ENCODE assay signal across 8 cellular contexts in genomic region chr10:46635364-46635959, GRCh38. TPM values are rescaled to one million over a fixed set of nuclear protein-coding genes. Genes with fewer than 3 reads are reported as not detected.
A peak's percentile ranks its signal among the peaks of the same experiment; 100 is the strongest.
DNase-seq lines count a peak whose midpoint lies in the region; ATAC-seq, FAIRE-seq and TF ChIP-seq lines count a peak whose summit lies in the region.
"Not testable (repeated sequence)": the region's sequence is repeated elsewhere in the genome, so short reads cannot be mapped to it uniquely, and the experiment has no call there.

No MANE protein-coding gene starts in this region.

- not testable (repeated sequence) for H3K36me3 ChIP-seq in BLaER1 treated with 17β-estradiol and CSF1 and Interleukin-3, amounts not matched to agents 10 nM and 100 nM; MG63; HepG2 (replicated peaks in 1 of 2; ENCODE audit: control insufficient read depth in 1 of 2, insufficient read depth in 2 of 2, low read length in 2 of 2); gastrocnemius medialis

- peak overlapping the region in 7 of 11 experiments; percentile 48 to 67 (median 54); a peak in 6 of 22 replicates for H3K9ac ChIP-seq in BLaER1 treated with 17β-estradiol and CSF1 and Interleukin-3, amounts not matched to agents 10 nM and 100 nM
- not testable (repeated sequence) for H3K9ac ChIP-seq in HepG2 (ENCODE audit: insufficient read depth, low read depth, low read length)

- CTCF ChIA-PET in HepG2 (lab: Yijun Ruan, JAX; ENCODE audit: low intra/inter-chr PET ratio, low total read pairs), result not testable (repeated sequence)

- TF ChIP-seq EP300 in HepG2 (IDR thresholded peaks at IDR 0.05; ENCODE audit: low read depth in 2 of 2, low read length in 2 of 2); HepG2 (CRISPR knock-in tag; IDR thresholded peaks at IDR 0.05; ENCODE audit: borderline replicate concordance): not testable (repeated sequence)

- not testable (repeated sequence) for DNase-seq in MG63; dorsolateral prefrontal cortex; HepG2 (ENCODE audit: low spot score); gastrocnemius medialis
- peak; percentile 21 for DNase-seq in activated T-cell treated with anti-CD3 and anti-CD28 coated beads, Interleukin-2, amount 50 U/mL, for 1 hour

- peak overlapping the region; percentile 31 to 59 (median 48); a peak in 11 of 20 replicates for H3K4me3 ChIP-seq in BLaER1 treated with 17β-estradiol and CSF1 and Interleukin-3, amounts not matched to agents 10 nM and 100 nM
- peak overlapping the region; percentile 55 for H3K4me3 ChIP-seq in MG63
- peak overlapping the region in 56 of 59 donors; percentile 25 to 67 (median 51) for H3K4me3 ChIP-seq in dorsolateral prefrontal cortex
- not testable (repeated sequence) for H3K4me3 ChIP-seq in HepG2 (replicated peaks in 1 of 3; ENCODE audit: insufficient read depth in 1 of 3, low read depth in 2 of 3, low read length in 3 of 3)
- peak overlapping the region; percentile 36 to 51 (median 42) for H3K4me3 ChIP-seq in gastrocnemius medialis

- TF ChIP-seq RAD21 in HepG2 (CRISPR knock-in tag; IDR thresholded peaks at IDR 0.05), result not testable (repeated sequence)

- 54% methylated on average over 6 of the region's 63 CpGs for WGBS in HepG2 (ENCODE audit: low lambda C conversion rate)

- H4K20me1 ChIP-seq in BLaER1 treated with 17β-estradiol and CSF1 and Interleukin-3, amounts not matched to agents 10 nM and 100 nM; HepG2 (ENCODE audit: insufficient read depth, low read length): not testable (repeated sequence)

- TF ChIP-seq CTCF in dorsolateral prefrontal cortex (IDR thresholded peaks at IDR 0.05 in 54 of 56, conservative IDR thresholded peaks at IDR 0.05 in 2 of 56; ENCODE audit: low read depth in 1 of 56, partially characterized antibody in 56 of 56); HepG2 (CRISPR knock-in tag; IDR thresholded peaks at IDR 0.05); gastrocnemius medialis (IDR thresholded peaks at IDR 0.05 in 4 of 5, conservative IDR thresholded peaks at IDR 0.05 in 1 of 5): not testable (repeated sequence)

- in situ Hi-C loops in HepG2 (cut with HindIII; ENCODE audit: extremely low pct_ligation_motif_present, low pct_unique_long_range_greater_than_20kb); gastrocnemius medialis (cut with MboI; ENCODE audit: low sequenced_read_pairs in 4 of 4): not testable (repeated sequence)

- not testable (repeated sequence) for H3K4me1 ChIP-seq in BLaER1 treated with 17β-estradiol and CSF1 and Interleukin-3, amounts not matched to agents 10 nM and 100 nM; HepG2 (ENCODE audit: insufficient read depth, low read length); gastrocnemius medialis

- intact Hi-C loops in dorsolateral prefrontal cortex (cut with DNase I); HepG2 (cut with micrococcal nuclease; ENCODE audit: unreplicated experiment); gastrocnemius medialis (cut with DNase I; ENCODE audit: low total_unique reads): not testable (repeated sequence)

- H3K27ac ChIP-seq in BLaER1 treated with 17β-estradiol and CSF1 and Interleukin-3, amounts not matched to agents 10 nM and 100 nM, result peak overlapping the region in 6 of 11 experiments; percentile 31 to 58 (median 46); a peak in 6 of 22 replicates
- peak overlapping the region in 20 of 59 donors; percentile 41 to 81 (median 68) for H3K27ac ChIP-seq in dorsolateral prefrontal cortex
- not testable (repeated sequence) for H3K27ac ChIP-seq in HepG2 (ENCODE audit: extremely low read length, insufficient read depth, low read length)
- H3K27ac ChIP-seq in gastrocnemius medialis, result peak overlapping the region in 2 of 4 donors; percentile 59 to 71

- H3K27me3 ChIP-seq in BLaER1 treated with 17β-estradiol and CSF1 and Interleukin-3, amounts not matched to agents 10 nM and 100 nM; MG63; dorsolateral prefrontal cortex; HepG2 (ENCODE audit: control insufficient read depth in 1 of 2, insufficient read depth in 2 of 2, low read length in 2 of 2); gastrocnemius medialis: not testable (repeated sequence)

- peak; percentile 84 for ATAC-seq in GM19467 (IDR thresholded peaks at IDR 0.05; ENCODE audit: unreplicated experiment)
- peak; percentile 72 for ATAC-seq in HG02884 (IDR thresholded peaks at IDR 0.05; ENCODE audit: unreplicated experiment)
- peak; percentile 77 for ATAC-seq in HepG2
- ATAC-seq in gastrocnemius medialis, result peak; percentile 86 to 90

- H3K4me2 ChIP-seq in BLaER1 treated with 17β-estradiol and CSF1 and Interleukin-3, amounts not matched to agents 10 nM and 100 nM; HepG2 (ENCODE audit: low read depth, low read length): not testable (repeated sequence)

- BruUV-seq in HepG2 (replicated peaks; lab: Mats Ljungman, UMichigan), result not testable (repeated sequence)

- H3K79me2 ChIP-seq in HepG2 (ENCODE audit: insufficient read depth, low read length), result not testable (repeated sequence)

- not testable (repeated sequence) for TF ChIP-seq POLR2A in HepG2 (IDR thresholded peaks at IDR 0.05; ENCODE audit: insufficient read depth in 1 of 2, low read depth in 2 of 2, low read length in 2 of 2); gastrocnemius medialis (IDR thresholded peaks at IDR 0.05)

- POLR2A ChIA-PET in HepG2 (lab: Yijun Ruan, JAX), result not testable (repeated sequence)

- not testable (repeated sequence) for H3K9me3 ChIP-seq in BLaER1 treated with 17β-estradiol and CSF1 and Interleukin-3, amounts not matched to agents 10 nM and 100 nM (replicated peaks in 1 of 11); MG63; HepG2 (ENCODE audit: low read length); gastrocnemius medialis

- FAIRE-seq in HepG2 (lab: Jason Lieb, UNC), result not testable (repeated sequence)

- H2AFZ ChIP-seq in HepG2 (ENCODE audit: low read length), result not testable (repeated sequence)

RNA-seq across cellular contexts. Expression of gene SYT15, which starts 56.5 kb away (rescaled TPM):
- 0.76 TPM in 1 of 2 replicates, not detected in the other for total RNA-seq in MG63 (2014; rRNA removed; shearing (Covaris generic); ENCODE audit: low replicate concordance)
- total RNA-seq in dorsolateral prefrontal cortex (10 to 100 TPM in 6 of 120 experiments, 1 to 10 TPM in 113, under 1 TPM in 1; 0.59 to 12.7 (median 5.1) TPM), HepG2 (2016; rRNA removed; fragmentation: Illumina TruSeq; extraction: Trizol) (0.24 and 0.38 TPM in 2 replicates), gastrocnemius medialis (1 to 10 TPM in 1 of 4 donors, under 1 TPM in 3; 0.36 to 1.0 (median 0.69) TPM)
- total RNA-seq in HepG2 (2016; cell fraction: cytosol; rRNA removed; fragmentation: Illumina TruSeq; extraction: Trizol; ENCODE audit: low read depth), result 0.40 TPM in 1 of 2 replicates, not detected in the other
- total RNA-seq in HepG2 (2016; cell fraction: insoluble cytoplasmic fraction; rRNA removed; fragmentation: Illumina TruSeq; extraction: Trizol), result 0.19 and 0.34 TPM in 2 replicates
- 0.24 and 0.37 TPM in 2 replicates for total RNA-seq in HepG2 (2016; cell fraction: membrane; rRNA removed; fragmentation: Illumina TruSeq; extraction: Trizol)
- total RNA-seq in HepG2 (2016; cell fraction: nucleus; rRNA removed; fragmentation: Illumina TruSeq; extraction: Trizol), result 0.43 and 0.47 TPM in 2 replicates
- polyA plus RNA-seq in HepG2 (2011; rRNA removed), result 0.24 and 0.29 TPM in 2 replicates
- polyA plus RNA-seq in HepG2 (2011; cell fraction: cytosol; rRNA removed), result 0.13 and 0.15 TPM in 2 replicates
- 0.51 and 0.57 TPM in 2 replicates for polyA plus RNA-seq in HepG2 (2011; cell fraction: nucleus; rRNA removed)
- 3.1 and 5.1 TPM in 2 replicates for polyA plus RNA-seq in HepG2 (2012)
- polyA plus RNA-seq in HepG2 (2016; cell fraction: cytosol; fragmentation: Illumina TruSeq; extraction: Trizol; ENCODE audit: low read depth), result 0.25 TPM in 1 of 2 replicates, not detected in the other
- 0.30 and 0.46 TPM in 2 replicates for polyA plus RNA-seq in HepG2 (2016; cell fraction: insoluble cytoplasmic fraction; fragmentation: Illumina TruSeq; extraction: Trizol; ENCODE audit: low read depth)
- polyA plus RNA-seq in HepG2 (2016; cell fraction: membrane; fragmentation: Illumina TruSeq; extraction: Trizol; ENCODE audit: low read depth), result 0.15 and 0.24 TPM in 2 replicates
- polyA plus RNA-seq in HepG2 (2016; cell fraction: nucleus; fragmentation: Illumina TruSeq; extraction: Trizol; ENCODE audit: insufficient read depth, low read depth), result 0.45 and 1.1 TPM in 2 replicates
- 0.70 and 0.86 TPM in 2 replicates for polyA minus RNA-seq in HepG2 (2011; rRNA and poly(A)+ RNA removed; ENCODE audit: low replicate concordance)
- not detected in 2 replicates for polyA minus RNA-seq in HepG2 (2011; cell fraction: cytosol; rRNA and poly(A)+ RNA removed)
- 1.9 and 2.8 TPM in 2 replicates for polyA minus RNA-seq in HepG2 (2011; cell fraction: nucleus; rRNA and poly(A)+ RNA removed)
